Comparison of ENCODE assay signal across 40 cellular contexts in genomic region chr3:141792495-141792894, GRCh38. TPM values are rescaled to one million over a fixed set of nuclear protein-coding genes. Genes with fewer than 3 reads are reported as not detected.
"Had no signal": no experiment of that assay in that cellular context is flagged by ENCODE, and none has a peak within 500 bp of the region (broad histone marks: within the 10 kb centered on the region; RNA-seq: fewer than 3 reads in every experiment).

No MANE protein-coding gene starts in this region.

- H3K27me3 ChIP-seq: adrenal gland, breast epithelium, cardiac muscle cell, colonic mucosa, esophagus squamous epithelium, gastroesophageal sphincter, heart right ventricle had no signal

- H3K27ac ChIP-seq: adrenal gland, breast epithelium, cardiac muscle cell, colonic mucosa, epithelial cell of prostate, esophagus squamous epithelium, gastroesophageal sphincter, heart right ventricle, WERI-Rb-1 had no signal

- FAIRE-seq: endometrium, endothelial cell of umbilical vein had no signal

- H3K4me3 ChIP-seq: adrenal gland, breast epithelium, cardiac muscle cell, colonic mucosa, esophagus squamous epithelium, gastroesophageal sphincter, heart right ventricle had no signal

- H3K9me3 Mint-ChIP-seq: activated B cell treated with CpG ODN at 0.5 μM for 24 hours; activated naive CD4-positive, alpha-beta T cell treated with anti-CD3 and anti-CD28 coated beads, Interleukin-2, amount 10 ng/mL, durations not matched to agents 7 days and 5 days; activated naive CD8-positive, alpha-beta T cell treated with anti-CD3 and anti-CD28 coated beads for 36 hours; activated naive CD8-positive, alpha-beta T cell treated with anti-CD3 and anti-CD28 coated beads, Interleukin-2, amount 50 U/mL, for 24 hours; activated T-cell treated with anti-CD3 and anti-CD28 coated beads, Interleukin-2, amount 50 U/mL, for 24 hours; activated T-cell treated with anti-CD3 and anti-CD28 coated beads, Interleukin-2, amount 50 U/mL, for 72 hours; T-helper 2 cell treated with Interferon-gamma antibody and Interleukin-4, amounts not matched to agents 5 μg/mL and 100 μg/mL, for 36 hours had no signal

- H3K27me3 Mint-ChIP-seq: activated B cell treated with CpG ODN at 0.5 μM for 24 hours; activated naive CD4-positive, alpha-beta T cell treated with anti-CD3 and anti-CD28 coated beads, Interleukin-2, amount 10 ng/mL, durations not matched to agents 7 days and 5 days; activated naive CD8-positive, alpha-beta T cell treated with anti-CD3 and anti-CD28 coated beads for 36 hours; activated naive CD8-positive, alpha-beta T cell treated with anti-CD3 and anti-CD28 coated beads, Interleukin-2, amount 50 U/mL, for 24 hours; activated T-cell treated with anti-CD3 and anti-CD28 coated beads, Interleukin-2, amount 50 U/mL, for 24 hours; brain; T-helper 17 cell had no signal

- H3K4me3 Mint-ChIP-seq: activated B cell treated with CpG ODN at 0.5 μM for 24 hours; activated naive CD4-positive, alpha-beta T cell treated with anti-CD3 and anti-CD28 coated beads, Interleukin-2, amount 10 ng/mL, durations not matched to agents 7 days and 5 days; activated naive CD8-positive, alpha-beta T cell treated with anti-CD3 and anti-CD28 coated beads for 36 hours; activated naive CD8-positive, alpha-beta T cell treated with anti-CD3 and anti-CD28 coated beads, Interleukin-2, amount 50 U/mL, for 24 hours; activated T-cell treated with anti-CD3 and anti-CD28 coated beads, Interleukin-2, amount 50 U/mL, for 24 hours; activated T-cell treated with anti-CD3 and anti-CD28 coated beads, Interleukin-2, amount 50 U/mL, for 72 hours; brain; T-helper 17 cell; T-helper 2 cell treated with Interferon-gamma antibody and Interleukin-4, amounts not matched to agents 5 μg/mL and 100 μg/mL, for 36 hours had no signal

- ATAC-seq: activated CD4-positive, CD25-positive, alpha-beta regulatory T cell treated with anti-CD3 and anti-CD28 coated beads, Interleukin-2, amount 50 U/mL, for 24 hours; activated naive CD8-positive, alpha-beta T cell treated with anti-CD3 and anti-CD28 coated beads, Interleukin-2, amount 50 U/mL, for 24 hours; activated T-cell treated with anti-CD3 and anti-CD28 coated beads, Interleukin-2, amount 50 U/mL, for 72 hours; gastroesophageal sphincter; heart right ventricle; T-helper 17 cell had no signal

- H3K27ac Mint-ChIP-seq: activated B cell treated with CpG ODN at 0.5 μM for 24 hours; activated naive CD4-positive, alpha-beta T cell treated with anti-CD3 and anti-CD28 coated beads, Interleukin-2, amount 10 ng/mL, durations not matched to agents 7 days and 5 days; activated naive CD8-positive, alpha-beta T cell treated with anti-CD3 and anti-CD28 coated beads for 36 hours; activated naive CD8-positive, alpha-beta T cell treated with anti-CD3 and anti-CD28 coated beads, Interleukin-2, amount 50 U/mL, for 24 hours; activated T-cell treated with anti-CD3 and anti-CD28 coated beads, Interleukin-2, amount 50 U/mL, for 24 hours; activated T-cell treated with anti-CD3 and anti-CD28 coated beads, Interleukin-2, amount 50 U/mL, for 72 hours; T-helper 17 cell; T-helper 2 cell treated with Interferon-gamma antibody and Interleukin-4, amounts not matched to agents 5 μg/mL and 100 μg/mL, for 36 hours had no signal

- H3K4me1 ChIP-seq: breast epithelium, colonic mucosa had no signal

- H3K36me3 Mint-ChIP-seq: activated naive CD4-positive, alpha-beta T cell treated with anti-CD3 and anti-CD28 coated beads, Interleukin-2, amount 10 ng/mL, durations not matched to agents 7 days and 5 days; activated naive CD8-positive, alpha-beta T cell treated with anti-CD3 and anti-CD28 coated beads for 36 hours; brain had no signal

- H3K9me3 ChIP-seq: adrenal gland, breast epithelium, colonic mucosa, esophagus squamous epithelium, gastroesophageal sphincter, heart right ventricle had no signal

- H3K36me3 ChIP-seq: adrenal gland, breast epithelium, cardiac muscle cell, colonic mucosa, esophagus squamous epithelium, gastroesophageal sphincter, heart right ventricle, WERI-Rb-1 had no signal

- DNase-seq: activated B cell treated with CpG ODN at 0.5 μM for 24 hours; activated CD4-positive, alpha-beta T cell treated with anti-CD3 and anti-CD28 coated beads for 48 hours; activated CD4-positive, alpha-beta T cell treated with anti-CD3 and anti-CD28 coated beads, Interleukin-2, amount 50 U/mL, for 1 hour; activated CD4-positive, alpha-beta T cell treated with anti-CD3 and anti-CD28 coated beads, Interleukin-2, amount 50 U/mL, for 48 hours; activated CD8-positive, alpha-beta memory T cell treated with anti-CD3 and anti-CD28 coated beads, Interleukin-2, amount 50 U/mL, for 48 hours; activated gamma-delta T cell; activated naive CD4-positive, alpha-beta T cell; activated naive CD4-positive, alpha-beta T cell treated with anti-CD3 and anti-CD28 coated beads, Interleukin-2, amount 10 ng/mL, durations not matched to agents 7 days and 5 days; activated naive CD8-positive, alpha-beta T cell treated with anti-CD3 and anti-CD28 coated beads for 36 hours; activated naive CD8-positive, alpha-beta T cell treated with anti-CD3 and anti-CD28 coated beads, Interleukin-2, amount 50 U/mL, for 24 hours; activated T-cell treated with anti-CD3 and anti-CD28 coated beads for 4 hours; activated T-cell treated with anti-CD3 and anti-CD28 coated beads, Interleukin-2, amount 50 U/mL, for 24 hours; activated T-cell treated with anti-CD3 and anti-CD28 coated beads, Interleukin-2, amount 50 U/mL, for 72 hours; adrenal gland; amygdala; aorta; central memory CD4-positive, alpha-beta T cell; cerebellar nuclear complex; colonic mucosa; effector CD8-positive, alpha-beta T cell; esophagus squamous epithelium; foreskin melanocyte; heart right ventricle; T-helper 1 cell; T-helper 17 cell; T1000; WERI-Rb-1 had no signal

RNA-seq across cellular contexts. Expression of gene GRK7, which starts 29.3 kb away (rescaled TPM):
- total RNA-seq: activated B cell treated with CpG ODN at 0.5 μM for 24 hours; activated naive CD8-positive, alpha-beta T cell treated with anti-CD3 and anti-CD28 coated beads for 36 hours; activated T-cell treated with anti-CD3 and anti-CD28 coated beads, Interleukin-2, amount 50 U/mL, for 72 hours; cardiac muscle cell; colonic mucosa; dermis microvascular lymphatic vessel endothelial cell; endothelial cell of umbilical vein; fibroblast of villous mesenchyme; gastroesophageal sphincter; glomerular endothelial cell had no signal
- polyA plus RNA-seq: aorta, cardiac muscle cell, endothelial cell of umbilical vein, fibroblast of lung had no signal
